10 cellular contexts compared by ENCODE assay signal in the genomic region with DNA sequence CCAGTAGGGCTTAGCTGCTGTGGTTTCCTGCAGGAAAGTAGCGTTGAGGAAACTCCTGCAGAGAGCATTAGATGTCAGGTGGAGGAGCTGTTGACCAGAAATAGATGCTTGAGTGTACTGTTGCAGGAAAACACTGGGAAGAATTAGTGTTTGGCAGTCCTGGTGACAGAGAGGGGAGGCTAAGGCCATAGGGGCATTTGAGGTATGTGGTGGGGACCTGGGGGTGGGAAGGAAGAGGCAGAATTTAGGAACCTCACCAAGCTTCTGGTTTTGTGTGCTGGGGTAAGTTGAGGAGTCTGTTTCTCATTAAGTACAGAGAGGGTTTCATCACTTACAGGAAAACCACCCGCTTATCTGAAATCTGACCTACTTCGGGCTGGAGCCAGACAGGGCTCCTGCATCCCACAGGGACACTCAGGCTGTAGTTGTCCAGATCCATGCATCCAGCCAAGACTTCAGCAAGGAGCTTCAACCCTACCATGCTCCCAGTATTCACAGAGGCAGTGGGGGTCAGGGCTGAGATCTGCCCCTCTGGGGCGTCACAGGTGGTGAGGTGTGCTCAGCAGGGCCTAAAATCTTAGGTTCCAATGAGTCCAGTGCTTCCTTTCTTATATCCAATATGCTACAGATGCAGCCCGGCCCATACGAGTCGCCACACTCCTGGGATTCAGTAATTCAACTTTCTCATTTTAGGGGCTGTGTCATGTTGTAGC. TPM values are rescaled to one million over a fixed set of nuclear protein-coding genes. Genes with fewer than 3 reads are reported as not detected.
DNase-seq lines count a peak whose midpoint lies in the region; ATAC-seq lines count a peak whose summit lies in the region.
"Had no signal": no experiment of that assay in that cellular context is flagged by ENCODE, and none has a peak within 500 bp of the region (broad histone marks: within the 10 kb centered on the region; RNA-seq: fewer than 3 reads in every experiment).

No MANE protein-coding gene starts in this region.

- peaks cover 51% of the 10 kb centered on the region for H3K4me1 Mint-ChIP-seq in T-helper 1 cell treated with Interleukin-12 subunit alpha and Interleukin-12 subunit beta and Interleukin-4 antibody, amounts not matched to agents 30 μg/mL and 1 μg/mL, for 36 hours (ENCODE audit: low read depth)
- peaks cover 45% of the 10 kb centered on the region for H3K4me1 Mint-ChIP-seq in dendritic cell treated with granulocyte-macrophage colony-stimulating factor and Interleukin-4, amounts not matched to agents 40 ng/mL and 50 ng/mL, for 4 days (ENCODE audit: low read depth)

- H3K4me3 Mint-ChIP-seq in T-helper 1 cell treated with Interleukin-12 subunit alpha and Interleukin-12 subunit beta and Interleukin-4 antibody, amounts not matched to agents 30 μg/mL and 1 μg/mL, for 36 hours: peak overlapping the region; percentile 3
- no peak overlapping the region for H3K4me3 Mint-ChIP-seq in dendritic cell treated with granulocyte-macrophage colony-stimulating factor and Interleukin-4, amounts not matched to agents 40 ng/mL and 50 ng/mL, for 4 days

- no peaks in the 10 kb centered on the region for H3K27me3 Mint-ChIP-seq in T-helper 1 cell treated with Interleukin-12 subunit alpha and Interleukin-12 subunit beta and Interleukin-4 antibody, amounts not matched to agents 30 μg/mL and 1 μg/mL, for 36 hours (ENCODE audit: low read depth)
- H3K27me3 Mint-ChIP-seq in dendritic cell treated with granulocyte-macrophage colony-stimulating factor and Interleukin-4, amounts not matched to agents 40 ng/mL and 50 ng/mL, for 4 days: no peaks in the 10 kb centered on the region

- no peak for DNase-seq in T-helper 1 cell
- DNase-seq in RPMI7951 (ENCODE audit: low read depth): peak; percentile 51
- DNase-seq in sciatic nerve (ENCODE audit: low spot score): no peak
- DNase-seq in HuH-7 (ENCODE audit: low spot score): no peak
- DNase-seq: C1 segment of cervical spinal cord had no signal

- H3K36me3 Mint-ChIP-seq in T-helper 1 cell treated with Interleukin-12 subunit alpha and Interleukin-12 subunit beta and Interleukin-4 antibody, amounts not matched to agents 30 μg/mL and 1 μg/mL, for 36 hours (ENCODE audit: low read depth): peaks cover 43% of the 10 kb centered on the region
- H3K36me3 Mint-ChIP-seq in dendritic cell treated with granulocyte-macrophage colony-stimulating factor and Interleukin-4, amounts not matched to agents 40 ng/mL and 50 ng/mL, for 4 days (ENCODE audit: low read depth): peaks cover 56% of the 10 kb centered on the region

- no peaks in the 10 kb centered on the region for H3K9me3 Mint-ChIP-seq in T-helper 1 cell treated with Interleukin-12 subunit alpha and Interleukin-12 subunit beta and Interleukin-4 antibody, amounts not matched to agents 30 μg/mL and 1 μg/mL, for 36 hours
- no peaks in the 10 kb centered on the region for H3K9me3 Mint-ChIP-seq in dendritic cell treated with granulocyte-macrophage colony-stimulating factor and Interleukin-4, amounts not matched to agents 40 ng/mL and 50 ng/mL, for 4 days

- intact Hi-C loops in dendritic cell treated with granulocyte-macrophage colony-stimulating factor and Interleukin-4, amounts not matched to agents 40 ng/mL and 50 ng/mL, for 4 days (cut with micrococcal nuclease): no loop called here
- intact Hi-C loops in sciatic nerve (cut with DNase I): no loop called here

- H3K27ac Mint-ChIP-seq in T-helper 1 cell treated with Interleukin-12 subunit alpha and Interleukin-12 subunit beta and Interleukin-4 antibody, amounts not matched to agents 30 μg/mL and 1 μg/mL, for 36 hours: peak overlapping the region; percentile 75
- peak overlapping the region; percentile 4 for H3K27ac Mint-ChIP-seq in dendritic cell treated with granulocyte-macrophage colony-stimulating factor and Interleukin-4, amounts not matched to agents 40 ng/mL and 50 ng/mL, for 4 days

- peak; percentile 83 for ATAC-seq in sciatic nerve
- ATAC-seq in HG02588 (IDR thresholded peaks at IDR 0.05; ENCODE audit: unreplicated experiment): no peak
- ATAC-seq in HG02571 (IDR thresholded peaks at IDR 0.05; ENCODE audit: unreplicated experiment): no peak

RNA-seq across cellular contexts. Expression of gene SH2D2A, which starts 15.1 kb away (rescaled TPM):
- 0.48 TPM in 1 of 2 replicates, not detected in the other for total RNA-seq in RPMI7951 (2014; rRNA removed; shearing (Covaris generic))
- total RNA-seq in sciatic nerve: 1.6 TPM
- total RNA-seq: urinary bladder had no signal

RNA-seq across cellular contexts. Expression of gene PRCC, which starts 34.2 kb away (rescaled TPM):
- 18.1 and 25.0 TPM in 2 replicates for total RNA-seq in RPMI7951 (2014; rRNA removed; shearing (Covaris generic))
- total RNA-seq in sciatic nerve: 52.8 TPM

RNA-seq across cellular contexts. Expression of gene HDGF, which starts 50.1 kb away (rescaled TPM):
- total RNA-seq in RPMI7951 (2014; rRNA removed; shearing (Covaris generic)): 230 and 306 TPM in 2 replicates
- 112 TPM for total RNA-seq in sciatic nerve

RNA-seq across cellular contexts. Expression of gene INSRR, which starts 57.4 kb away (rescaled TPM):
- not detected in 2 replicates for total RNA-seq in RPMI7951 (2014; rRNA removed; shearing (Covaris generic))
- 0.40 TPM for total RNA-seq in sciatic nerve

RNA-seq across cellular contexts. Expression of gene NTRK1, which starts 59.1 kb away (rescaled TPM):
- total RNA-seq in RPMI7951 (2014; rRNA removed; shearing (Covaris generic)): not detected in 2 replicates
- total RNA-seq in sciatic nerve: 1.8 TPM
